20 cellular contexts compared by ENCODE assay signal in genomic region chrX:80282535-80282934, GRCh38.
DNase-seq lines count a peak whose midpoint lies in the region; ATAC-seq and TF ChIP-seq lines count a peak whose summit lies in the region.
"Had no signal": no experiment of that assay in that cellular context is flagged by ENCODE, and none has a peak within 500 bp of the region (broad histone marks: within the 10 kb centered on the region; RNA-seq: fewer than 3 reads in every experiment).

No MANE protein-coding gene starts in this region.

- H3K9ac ChIP-seq in DND-41 (ENCODE audit: low read depth, low read length) (no peak overlapping the region), mammary epithelial cell (ENCODE audit: insufficient read depth, low read length) (no peak overlapping the region), neural progenitor cell (no peak overlapping the region)

- H3K27ac ChIP-seq in DND-41 (ENCODE audit: low read length) (no peak overlapping the region), mammary epithelial cell (ENCODE audit: insufficient read depth, low read depth, low read length) (no peak overlapping the region), neural progenitor cell (no peak overlapping the region)
- H3K27ac ChIP-seq: body of pancreas had no signal

- H3K27me3 ChIP-seq in DND-41 (ENCODE audit: insufficient read depth, low read length, poor library complexity), result no peaks in the 10 kb centered on the region
- no peaks in the 10 kb centered on the region for H3K27me3 ChIP-seq in mammary epithelial cell (ENCODE audit: insufficient read depth, low read length)
- no peaks in the 10 kb centered on the region for H3K27me3 ChIP-seq in neural progenitor cell
- H3K27me3 ChIP-seq: body of pancreas had no signal

- CTCF ChIA-PET in mammary epithelial cell (lab: Charles Lee; ENCODE audit: low non-redundant PET), result interaction anchor here (0.6 to 0.7 kb wide), 2 partner anchors 34 to 52 kb away, joined by 3 to 4 read pairs; no protein-coding TSS in a partner anchor

- no peaks in the 10 kb centered on the region for H3K79me2 ChIP-seq in DND-41 (ENCODE audit: insufficient read depth, low read length)
- H3K79me2 ChIP-seq in mammary epithelial cell (ENCODE audit: insufficient read depth, low read length), result no peaks in the 10 kb centered on the region
- no peaks in the 10 kb centered on the region for H3K79me2 ChIP-seq in neural progenitor cell (ENCODE audit: low read depth)

- H3K4me3 Mint-ChIP-seq in neural progenitor cell, result no peak overlapping the region
- H3K4me3 Mint-ChIP-seq: activated CD4-positive, alpha-beta memory T cell treated with anti-CD3 and anti-CD28 coated beads for 36 hours; CD4-positive, alpha-beta memory T cell; naive thymus-derived CD4-positive, alpha-beta T cell; stimulated activated memory B cell treated with anti-CD40 and anti-IgM and Interleukin-4, amounts not matched to agents 10 μg/mL and 1 μg/mL and 100 μg/mL, for 72 hours had no signal

- no peak for ATAC-seq in DND-41 (ENCODE audit: insufficient read depth, low read depth)
- ATAC-seq in GM18873 (IDR thresholded peaks at IDR 0.05; ENCODE audit: low FRiP score, unreplicated experiment), result no peak
- ATAC-seq: body of pancreas; left lobe of liver; naive thymus-derived CD4-positive, alpha-beta T cell; sciatic nerve; stimulated activated memory B cell treated with anti-CD40 and anti-IgM and Interleukin-4, amounts not matched to agents 10 μg/mL and 1 μg/mL and 100 μg/mL, for 72 hours had no signal

- H3K36me3 ChIP-seq in DND-41 (ENCODE audit: insufficient read depth, low read length) (no peaks in the 10 kb centered on the region), mammary epithelial cell (ENCODE audit: insufficient read depth, low read length) (no peaks in the 10 kb centered on the region), neural progenitor cell (no peaks in the 10 kb centered on the region)

- H3K9me3 ChIP-seq in DND-41 (ENCODE audit: insufficient read depth, low read length, severe bottlenecking) (no peaks in the 10 kb centered on the region), mammary epithelial cell (replicated peaks; ENCODE audit: insufficient read depth, low read length) (no peaks in the 10 kb centered on the region), neural progenitor cell (ENCODE audit: low read depth) (no peaks in the 10 kb centered on the region)
- H3K9me3 ChIP-seq: body of pancreas had no signal

- H2AFZ ChIP-seq in DND-41 (ENCODE audit: low read depth, low read length) (no peak overlapping the region), mammary epithelial cell (ENCODE audit: low read depth, low read length) (no peak overlapping the region), neural progenitor cell (replicated peaks) (no peak overlapping the region)

- 65% methylated on average over 2 of the region's 2 CpGs for WGBS in mammary epithelial cell (ENCODE audit: low coverage, missing lambda C conversion rate)

- no TSS peak for BruUV-seq in mammary epithelial cell (replicated peaks; lab: Mats Ljungman, UMichigan)

- H3K36me3 Mint-ChIP-seq in neural progenitor cell, result no peaks in the 10 kb centered on the region
- H3K36me3 Mint-ChIP-seq: activated CD4-positive, alpha-beta memory T cell treated with anti-CD3 and anti-CD28 coated beads for 36 hours; CD4-positive, alpha-beta memory T cell; naive thymus-derived CD4-positive, alpha-beta T cell; stimulated activated memory B cell treated with anti-CD40 and anti-IgM and Interleukin-4, amounts not matched to agents 10 μg/mL and 1 μg/mL and 100 μg/mL, for 72 hours had no signal

- H3K27ac Mint-ChIP-seq in neural progenitor cell, result no peak overlapping the region
- H3K27ac Mint-ChIP-seq: activated CD4-positive, alpha-beta memory T cell treated with anti-CD3 and anti-CD28 coated beads for 36 hours; CD4-positive, alpha-beta memory T cell; naive thymus-derived CD4-positive, alpha-beta T cell; stimulated activated memory B cell treated with anti-CD40 and anti-IgM and Interleukin-4, amounts not matched to agents 10 μg/mL and 1 μg/mL and 100 μg/mL, for 72 hours had no signal

- TF ChIP-seq CTCF in DND-41 (IDR thresholded peaks at IDR 0.05; ENCODE audit: borderline replicate concordance, extremely low read depth, low read length, poor library complexity, severe bottlenecking) (peak; percentile 4), LNCAP (IDR thresholded peaks at IDR 0.05) (peak; percentile 34; the same call in 1 of the 2 replicates), mammary epithelial cell (conservative IDR thresholded peaks at IDR 0.05 in 1 of 2, IDR thresholded peaks at IDR 0.05 in 1 of 2; ENCODE audit: extremely low read depth in 1 of 2, insufficient read depth in 1 of 2, low read depth in 1 of 2, low read length in 2 of 2) (peak; percentile 17 to 20), neural progenitor cell (IDR thresholded peaks at IDR 0.05) (peak; percentile 44)

- H3K4me2 ChIP-seq in DND-41 (ENCODE audit: insufficient read depth, low read length) (no peak overlapping the region), mammary epithelial cell (ENCODE audit: insufficient read depth, low read depth, low read length) (no peak overlapping the region), neural progenitor cell (no peak overlapping the region)

- no peaks in the 10 kb centered on the region for H3K27me3 Mint-ChIP-seq in neural progenitor cell (ENCODE audit: insufficient read depth, low read depth)
- H3K27me3 Mint-ChIP-seq: activated CD4-positive, alpha-beta memory T cell treated with anti-CD3 and anti-CD28 coated beads for 36 hours; CD4-positive, alpha-beta memory T cell; naive thymus-derived CD4-positive, alpha-beta T cell; stimulated activated memory B cell treated with anti-CD40 and anti-IgM and Interleukin-4, amounts not matched to agents 10 μg/mL and 1 μg/mL and 100 μg/mL, for 72 hours had no signal

- H3K4me1 Mint-ChIP-seq in neural progenitor cell, result no peaks in the 10 kb centered on the region
- H3K4me1 Mint-ChIP-seq: CD4-positive, alpha-beta memory T cell; naive thymus-derived CD4-positive, alpha-beta T cell; stimulated activated memory B cell treated with anti-CD40 and anti-IgM and Interleukin-4, amounts not matched to agents 10 μg/mL and 1 μg/mL and 100 μg/mL, for 72 hours had no signal

- H3K9me3 Mint-ChIP-seq in neural progenitor cell, result no peaks in the 10 kb centered on the region
- H3K9me3 Mint-ChIP-seq: activated CD4-positive, alpha-beta memory T cell treated with anti-CD3 and anti-CD28 coated beads for 36 hours had no signal

- dilution Hi-C loops in mammary epithelial cell (cut with HindIII; ENCODE audit: low sequenced_read_pairs), result no loop called here

- H3K4me3 ChIP-seq in DND-41 (ENCODE audit: low read depth in 1 of 2, low read length in 2 of 2) (no peak overlapping the region), mammary epithelial cell (replicated peaks in 1 of 3; ENCODE audit: insufficient read depth in 1 of 3, low read depth in 2 of 3, low read length in 3 of 3) (no peak overlapping the region), neural progenitor cell (no peak overlapping the region)
- H3K4me3 ChIP-seq: body of pancreas had no signal

- H4K20me1 ChIP-seq in DND-41 (ENCODE audit: insufficient read depth, low read length) (no peaks in the 10 kb centered on the region), mammary epithelial cell (ENCODE audit: insufficient read depth, low read length) (no peaks in the 10 kb centered on the region), neural progenitor cell (ENCODE audit: low read depth) (no peaks in the 10 kb centered on the region)

- H3K4me1 ChIP-seq in DND-41 (ENCODE audit: insufficient read depth, low read length) (no peaks in the 10 kb centered on the region), mammary epithelial cell (ENCODE audit: insufficient read depth, low read length) (no peaks in the 10 kb centered on the region), neural progenitor cell (no peaks in the 10 kb centered on the region)
- H3K4me1 ChIP-seq: body of pancreas had no signal

- DNase-seq in DND-41, result no peak
- no peak for DNase-seq in mammary epithelial cell
- DNase-seq in neural progenitor cell (ENCODE audit: low spot score), result no peak
- no peak for DNase-seq in HCEC 1CT
- no peak for DNase-seq in NCI-H1048 (lab: John Stamatoyannopoulos, UW)
- DNase-seq in NCI-H2107 (lab: John Stamatoyannopoulos, UW), result no peak
- DNase-seq: activated CD4-positive, alpha-beta memory T cell treated with anti-CD3 and anti-CD28 coated beads for 36 hours; activated effector memory CD4-positive, alpha-beta T cell treated with Interleukin-2 at 50 U/mL for 16 hours; body of pancreas; CD4-positive, alpha-beta memory T cell; KG1; naive thymus-derived CD4-positive, alpha-beta T cell; NCI-H1930; NCI-H69; Right ventricle myocardium superior had no signal

- intact Hi-C loops in mammary epithelial cell (cut with micrococcal nuclease), result loop anchor here (10.0 kb wide), 2 partner anchors 362 to 828 kb away; no protein-coding TSS in a partner anchor

- no peaks in the 10 kb centered on the region for H3F3A ChIP-seq in neural progenitor cell (ENCODE audit: low read depth)

- in situ Hi-C loops in mammary epithelial cell (cut with MboI; ENCODE audit: low sequenced_read_pairs in 2 of 2), result no loop called here
